ENCODE assay signal across 34 cellular contexts in genomic region chr12:52369809-52370208, GRCh38. TPM values are rescaled to one million over a fixed set of nuclear protein-coding genes. Genes with fewer than 3 reads are reported as not detected.
"Had no signal": no experiment of that assay in that cellular context is flagged by ENCODE, and none has a peak within 500 bp of the region (broad histone marks: within the 10 kb centered on the region; RNA-seq: fewer than 3 reads in every experiment).

No MANE protein-coding gene starts in this region.

- H3K4me1 ChIP-seq: right atrium auricular region, right lobe of liver, testis, upper lobe of left lung had no signal

- H3K79me2 ChIP-seq: hepatocyte had no signal

- ATAC-seq: right lobe of liver; stimulated activated naive B cell treated with anti-CD40 and anti-IgM and Interleukin-4, amounts not matched to agents 10 μg/mL and 1 μg/mL and 100 μg/mL, for 72 hours; stimulated activated naive CD8-positive, alpha-beta T cell treated with anti-CD3 and anti-CD28 coated beads, Interleukin-15, Interleukin-2, amounts not matched to agents 100 U/mL and 50 U/mL, for 24 hours had no signal

- DNase-seq: islet precursor cell; left ventricle myocardium inferior; mesendoderm; naive B cell; occipital lobe; ovary; right lobe of liver; stimulated activated CD4-positive, alpha-beta T cell treated with anti-CD3 and anti-CD28 coated beads, Interleukin-12 subunit alpha, Interleukin-12 subunit beta, amount 100 ng/mL, for 4 hours; stimulated activated CD4-positive, alpha-beta T cell treated with anti-CD3 and anti-CD28 coated beads, Interleukin-15, amount 100 ng/mL, for 24 hours; stimulated activated CD4-positive, alpha-beta T cell treated with anti-CD3 and anti-CD28 coated beads, Interleukin-2, amount 100 ng/mL, for 24 hours; stimulated activated CD4-positive, alpha-beta T cell treated with anti-CD3 and anti-CD28 coated beads, Interleukin-4, amount 100 ng/mL, for 1 hour; stimulated activated naive B cell treated with anti-CD40 and anti-IgM and Interleukin-4, amounts not matched to agents 10 μg/mL and 1 μg/mL and 100 μg/mL, for 72 hours; stimulated activated naive CD8-positive, alpha-beta T cell treated with anti-CD3 and anti-CD28 coated beads, Interleukin-15, Interleukin-2, amounts not matched to agents 100 U/mL and 50 U/mL, for 24 hours; stomach; testis; thyroid gland; transverse colon had no signal

- H3K36me3 ChIP-seq: left ventricle myocardium inferior, neutrophil, ovary, right atrium auricular region, right lobe of liver, stomach, thyroid gland, transverse colon, upper lobe of left lung, vagina had no signal

- H3K9me3 ChIP-seq: left ventricle myocardium inferior, neutrophil, ovary, right atrium auricular region, right lobe of liver, stomach, testis, thyroid gland, transverse colon, upper lobe of left lung, vagina had no signal

- H3K36me3 Mint-ChIP-seq: mesothelial cell of epicardium; stimulated activated naive B cell treated with anti-CD40 and anti-IgM and Interleukin-4, amounts not matched to agents 10 μg/mL and 1 μg/mL and 100 μg/mL, for 72 hours had no signal

- H3K9me3 Mint-ChIP-seq: neural crest cell had no signal

- H3K27ac ChIP-seq: hepatocyte, left ventricle myocardium inferior, neutrophil, ovary, right atrium auricular region, right lobe of liver, stomach, testis, transverse colon, upper lobe of left lung had no signal

- H3K4me3 Mint-ChIP-seq: mesothelial cell of epicardium; nephron; neural crest cell; stimulated activated naive B cell treated with anti-CD40 and anti-IgM and Interleukin-4, amounts not matched to agents 10 μg/mL and 1 μg/mL and 100 μg/mL, for 72 hours had no signal

- H3K4me2 ChIP-seq: hepatocyte, smooth muscle cell had no signal

- H3K4me3 ChIP-seq: hepatocyte, left ventricle myocardium inferior, lung, ovary, right atrium auricular region, right lobe of liver, smooth muscle cell, stomach, testis, thyroid gland, transverse colon, upper lobe of left lung, vagina had no signal

- H3K27ac Mint-ChIP-seq: mesothelial cell of epicardium; nephron; stimulated activated naive B cell treated with anti-CD40 and anti-IgM and Interleukin-4, amounts not matched to agents 10 μg/mL and 1 μg/mL and 100 μg/mL, for 72 hours had no signal

- H2AFZ ChIP-seq: hepatocyte had no signal

- H3K27me3 ChIP-seq: ovary, right atrium auricular region, right lobe of liver, testis, thyroid gland, transverse colon, upper lobe of left lung, vagina had no signal

RNA-seq across cellular contexts. Expression of gene KRT85, which starts 2.5 kb away (rescaled TPM):
- total RNA-seq: hepatocyte, kidney epithelial cell, left ventricle myocardium inferior, lung, mesothelial cell of epicardium, mononuclear cell, neural crest cell, occipital lobe, ovary, progenitor cell of endocrine pancreas, renal cortical epithelial cell, right atrium auricular region, right lobe of liver, smooth muscle cell, stomach, thyroid gland, transverse colon, upper lobe of left lung, urinary bladder, vagina had no signal
- polyA plus RNA-seq: hepatocyte, lung, ovary, smooth muscle cell, stomach, urinary bladder had no signal

RNA-seq across cellular contexts. Expression of gene KRT84, which starts 15.6 kb away (rescaled TPM):
- total RNA-seq: hepatocyte, kidney epithelial cell, left ventricle myocardium inferior, lung, mesothelial cell of epicardium, mononuclear cell, neural crest cell, occipital lobe, ovary, progenitor cell of endocrine pancreas, pulmonary artery endothelial cell, renal cortical epithelial cell, right lobe of liver, skeletal muscle tissue, stomach, thyroid gland, transverse colon, upper lobe of left lung, urinary bladder, vagina had no signal
- polyA plus RNA-seq: hepatocyte, lung, ovary, stomach, urinary bladder had no signal

RNA-seq across cellular contexts. Expression of gene KRT82, which starts 36.3 kb away (rescaled TPM):
- total RNA-seq: hepatocyte, kidney epithelial cell, left ventricle myocardium inferior, lung, mesothelial cell of epicardium, mononuclear cell, neural crest cell, occipital lobe, ovary, progenitor cell of endocrine pancreas, pulmonary artery endothelial cell, renal cortical epithelial cell, right atrium auricular region, right lobe of liver, skeletal muscle tissue, smooth muscle cell, stomach, testis, thyroid gland, transverse colon, upper lobe of left lung, urinary bladder, vagina had no signal
- polyA plus RNA-seq: hepatocyte, lung, ovary, stomach had no signal

RNA-seq across cellular contexts. Expression of gene KRT83, which starts 48.6 kb away (rescaled TPM):
- total RNA-seq: hepatocyte, kidney epithelial cell, left ventricle myocardium inferior, lung, mesothelial cell of epicardium, mononuclear cell, neural crest cell, occipital lobe, ovary, progenitor cell of endocrine pancreas, pulmonary artery endothelial cell, renal cortical epithelial cell, right atrium auricular region, right lobe of liver, skeletal muscle tissue, smooth muscle cell, stomach, transverse colon, upper lobe of left lung, urinary bladder, vagina had no signal
- polyA plus RNA-seq: hepatocyte, lung, ovary, smooth muscle cell, stomach, urinary bladder had no signal
